ENCODE assay signal across 27 cellular contexts in the genomic region with DNA sequence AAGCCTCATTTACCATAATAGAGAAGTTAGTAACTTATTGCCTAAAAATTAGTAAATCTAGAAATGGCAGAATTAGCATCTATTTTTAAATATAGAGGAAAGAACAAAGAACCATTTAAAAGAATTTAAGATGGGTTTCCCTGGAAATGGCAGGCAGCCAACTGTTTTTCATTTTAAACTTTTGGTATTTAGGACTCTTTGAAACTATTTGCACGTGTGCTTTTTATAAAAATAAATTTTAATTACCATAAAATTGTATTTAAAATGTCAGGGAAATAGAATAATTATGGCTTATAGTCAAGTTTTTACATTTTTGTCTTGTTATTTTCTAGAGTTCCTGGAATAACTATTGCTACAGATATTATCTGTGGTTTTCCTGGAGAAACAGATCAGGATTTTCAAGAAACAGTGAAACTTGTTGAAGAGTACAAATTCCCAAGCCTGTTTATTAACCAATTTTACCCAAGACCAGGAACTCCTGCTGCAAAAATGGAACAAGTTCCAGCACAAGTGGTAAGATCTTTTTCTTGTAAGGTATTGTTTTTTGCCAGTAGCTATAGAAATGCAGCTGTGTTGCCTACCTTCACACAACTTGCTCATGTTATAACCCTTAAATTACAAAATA.
DNase-seq lines count a peak whose midpoint lies in the region; ATAC-seq, FAIRE-seq and TF ChIP-seq lines count a peak whose summit lies in the region.
"Had no signal": no experiment of that assay in that cellular context is flagged by ENCODE, and none has a peak within 500 bp of the region (broad histone marks: within the 10 kb centered on the region; RNA-seq: fewer than 3 reads in every experiment).

No MANE protein-coding gene starts in this region.

- H3K27me3 Mint-ChIP-seq in MCF 10A (ENCODE audit: insufficient read depth, unreplicated experiment), result no peaks in the 10 kb centered on the region
- no peaks in the 10 kb centered on the region for H3K27me3 Mint-ChIP-seq in activated T-helper 2 cell treated with anti-CD3 and anti-CD28 coated beads, Interferon-gamma antibody, Interleukin-2, Interleukin-4, amounts not matched to agents 10 μg/mL and 5 μg/mL and 100 μg/mL, durations not matched to agents 14 hours and 24 hours and 36 hours (ENCODE audit: low read depth)
- H3K27me3 Mint-ChIP-seq: activated CD4-positive, alpha-beta T cell treated with anti-CD3 and anti-CD28 coated beads for 36 hours; activated naive CD4-positive, alpha-beta T cell treated with anti-CD3 and anti-CD28 coated beads, Interleukin-2, amount 50 U/mL, for 24 hours; B cell; brain; type B pancreatic cell had no signal

- H3K9me3 ChIP-seq in breast epithelium, result peaks cover 0 to 1% of the 10 kb centered on the region in 2 donors
- no peaks in the 10 kb centered on the region for H3K9me3 ChIP-seq in K562 (replicated peaks; ENCODE audit: control insufficient read depth, insufficient read depth, low read depth, low read length)
- H3K9me3 ChIP-seq: neutrophil, stomach had no signal

- DNase-seq in breast epithelium (ENCODE audit: low spot score in 2 of 2) (no peak), MCF 10A (ENCODE audit: unreplicated experiment) (no peak), K562 (ENCODE audit: extremely low read depth in 1 of 4, low spot score in 3 of 4) (peak in 1 of 4 experiments; percentile 6), iris pigment epithelial cell (ENCODE audit: low read depth) (peak; percentile 18), left cardiac atrium (no peak), GM12892 (ENCODE audit: insufficient read length) (no peak)
- DNase-seq in stimulated activated CD4-positive, alpha-beta T cell treated with anti-CD3 and anti-CD28 coated beads, Interleukin-2, amount 100 ng/mL, for 48 hours, result no peak
- no peak for DNase-seq in activated T-helper 2 cell treated with anti-CD3 and anti-CD28 coated beads, Interferon-gamma antibody, Interleukin-2, Interleukin-4, amounts not matched to agents 10 μg/mL and 5 μg/mL and 100 μg/mL, durations not matched to agents 14 hours and 24 hours and 36 hours (ENCODE audit: low spot score)
- DNase-seq: 8988T; activated CD4-positive, alpha-beta T cell treated with anti-CD3 and anti-CD28 coated beads for 36 hours; activated T-cell treated with anti-CD3 and anti-CD28 coated beads, Interleukin-2, amount 50 U/mL, for 48 hours; cortex of kidney; foreskin keratinocyte; GM23248; Kasumi-1; lower lobe of right lung; NCI-H1092 treated with DMSO at 0.1 percent for 48 hours; NCI-H2029; NCI-H2227 treated with DMSO at 0.1 percent for 48 hours; NCI-H748 treated with DMSO at 0.1 percent for 48 hours; stomach; SW 1271 had no signal

- CTCF ChIA-PET in MCF 10A (lab: Yijun Ruan, JAX), result no interaction called here
- CTCF ChIA-PET in K562 (lab: Yijun Ruan, JAX; ENCODE audit: low intra/inter-chr PET ratio), result no interaction called here

- TF ChIP-seq RAD21 in K562 (CRISPR knock-in tag; conservative IDR thresholded peaks at IDR 0.05 in 1 of 2, IDR thresholded peaks at IDR 0.05 in 1 of 2), result no peak

- FAIRE-seq in K562 (lab: Jason Lieb, UNC), result no peak
- no peak for FAIRE-seq in GM12892 (lab: Jason Lieb, UNC)

- H2AFZ ChIP-seq in K562 (ENCODE audit: low read depth, low read length), result no peak overlapping the region
- H2AFZ ChIP-seq: GM23248 had no signal

- no peaks in the 10 kb centered on the region for H4K20me1 ChIP-seq in K562 (replicated peaks; ENCODE audit: control insufficient read depth, insufficient read depth, low read length)

- no peak overlapping the region for H3K4me3 ChIP-seq in breast epithelium
- no peak overlapping the region for H3K4me3 ChIP-seq in K562
- H3K4me3 ChIP-seq: GM23248, lower lobe of right lung, stomach had no signal

- intact Hi-C loops in breast epithelium (cut with DNase I; ENCODE audit: low total_unique reads), result loop anchor here (2.0 kb wide), 1 partner anchor 24 kb away; no protein-coding TSS in a partner anchor
- intact Hi-C loops in MCF 10A (cut with micrococcal nuclease), result no loop called here
- intact Hi-C loops in K562 (cut with micrococcal nuclease), result no loop called here
- intact Hi-C loops in left cardiac atrium (cut with DNase I), result no loop called here
- intact Hi-C loops in activated T-helper 2 cell treated with anti-CD3 and anti-CD28 coated beads, Interferon-gamma antibody, Interleukin-2, Interleukin-4, amounts not matched to agents 10 μg/mL and 5 μg/mL and 100 μg/mL, durations not matched to agents 14 hours and 24 hours and 36 hours (cut with micrococcal nuclease), result no loop called here

- BruUV-seq in MCF 10A (replicated peaks; lab: Mats Ljungman, UMichigan), result no TSS peak
- BruUV-seq in K562 (replicated peaks; lab: Mats Ljungman, UMichigan), result no TSS peak

- 0% methylated on average over 1 of the region's 1 CpG for WGBS in K562 (ENCODE audit: insufficient coverage, low coverage, missing lambda C conversion rate)

- H3K4me2 ChIP-seq in K562 (ENCODE audit: insufficient read depth, low read length), result no peak overlapping the region

- in situ Hi-C loops in K562 (cut with MboI), result no loop called here

- no peak for TF ChIP-seq CTCF in breast epithelium (IDR thresholded peaks at IDR 0.05)
- no peak for TF ChIP-seq CTCF in MCF 10A (IDR thresholded peaks at IDR 0.05; ENCODE audit: unreplicated experiment)
- TF ChIP-seq CTCF in K562 (IDR thresholded peaks at IDR 0.05 in 2 of 3, conservative IDR thresholded peaks at IDR 0.05 in 1 of 3; ENCODE audit: insufficient read depth in 2 of 3, low read depth in 1 of 3, low read length in 3 of 3), result no peak

- H3K36me3 ChIP-seq in breast epithelium (no peaks in the 10 kb centered on the region), K562 (ENCODE audit: control insufficient read depth, insufficient read depth, low read length) (no peaks in the 10 kb centered on the region)
- H3K36me3 ChIP-seq: lower lobe of right lung, neutrophil had no signal

- H3K27ac Mint-ChIP-seq in MCF 10A (ENCODE audit: low read depth, unreplicated experiment), result no peak overlapping the region
- H3K27ac Mint-ChIP-seq in activated T-helper 2 cell treated with anti-CD3 and anti-CD28 coated beads, Interferon-gamma antibody, Interleukin-2, Interleukin-4, amounts not matched to agents 10 μg/mL and 5 μg/mL and 100 μg/mL, durations not matched to agents 14 hours and 24 hours and 36 hours, result no peak overlapping the region
- H3K27ac Mint-ChIP-seq: activated CD4-positive, alpha-beta T cell treated with anti-CD3 and anti-CD28 coated beads for 36 hours; activated naive CD4-positive, alpha-beta T cell treated with anti-CD3 and anti-CD28 coated beads, Interleukin-2, amount 50 U/mL, for 24 hours; B cell; brain; type B pancreatic cell had no signal

- ATAC-seq in K562 (no peak), left cardiac atrium (no peak)
- ATAC-seq: activated CD4-positive, alpha-beta T cell treated with anti-CD3 and anti-CD28 coated beads for 36 hours; foreskin keratinocyte; lower lobe of right lung had no signal

- H3K4me1 ChIP-seq in breast epithelium (no peaks in the 10 kb centered on the region), K562 (replicated peaks in 1 of 2; ENCODE audit: control insufficient read depth in 2 of 2, insufficient read depth in 2 of 2, low read length in 2 of 2) (peaks cover 0 to 11% of the 10 kb centered on the region in 2 experiments; a peak in 2 of 5 replicates)
- H3K4me1 ChIP-seq: foreskin keratinocyte, lower lobe of right lung had no signal

- H3K4me3 Mint-ChIP-seq in MCF 10A (ENCODE audit: unreplicated experiment), result no peak overlapping the region
- no peak overlapping the region for H3K4me3 Mint-ChIP-seq in activated T-helper 2 cell treated with anti-CD3 and anti-CD28 coated beads, Interferon-gamma antibody, Interleukin-2, Interleukin-4, amounts not matched to agents 10 μg/mL and 5 μg/mL and 100 μg/mL, durations not matched to agents 14 hours and 24 hours and 36 hours (ENCODE audit: low read depth)
- H3K4me3 Mint-ChIP-seq: activated CD4-positive, alpha-beta T cell treated with anti-CD3 and anti-CD28 coated beads for 36 hours; activated naive CD4-positive, alpha-beta T cell treated with anti-CD3 and anti-CD28 coated beads, Interleukin-2, amount 50 U/mL, for 24 hours; B cell; brain; type B pancreatic cell had no signal

- H3K27me3 ChIP-seq in breast epithelium (no peaks in the 10 kb centered on the region), K562 (ENCODE audit: control insufficient read depth in 2 of 2, insufficient read depth in 2 of 2, low read length in 2 of 2) (no peaks in the 10 kb centered on the region)
- H3K27me3 ChIP-seq: foreskin keratinocyte, neutrophil, stomach had no signal

- TF ChIP-seq EP300 in K562 (IDR thresholded peaks at IDR 0.05; ENCODE audit: low read length), result no peak

- H3K4me1 Mint-ChIP-seq in MCF 10A (ENCODE audit: insufficient read depth, unreplicated experiment), result no peaks in the 10 kb centered on the region
- H3K4me1 Mint-ChIP-seq in activated T-helper 2 cell treated with anti-CD3 and anti-CD28 coated beads, Interferon-gamma antibody, Interleukin-2, Interleukin-4, amounts not matched to agents 10 μg/mL and 5 μg/mL and 100 μg/mL, durations not matched to agents 14 hours and 24 hours and 36 hours (ENCODE audit: low read depth), result peaks cover 15% of the 10 kb centered on the region
- H3K4me1 Mint-ChIP-seq: activated CD4-positive, alpha-beta T cell treated with anti-CD3 and anti-CD28 coated beads for 36 hours; activated naive CD4-positive, alpha-beta T cell treated with anti-CD3 and anti-CD28 coated beads, Interleukin-2, amount 50 U/mL, for 24 hours had no signal

- no peak overlapping the region for H3K9ac ChIP-seq in K562 (ENCODE audit: insufficient read depth in 1 of 2, low read depth in 2 of 2, low read length in 2 of 2)
- H3K9ac ChIP-seq: GM23248 had no signal

- H3K36me3 Mint-ChIP-seq in MCF 10A (ENCODE audit: insufficient read depth, unreplicated experiment), result peaks cover 6% of the 10 kb centered on the region
- H3K36me3 Mint-ChIP-seq in activated T-helper 2 cell treated with anti-CD3 and anti-CD28 coated beads, Interferon-gamma antibody, Interleukin-2, Interleukin-4, amounts not matched to agents 10 μg/mL and 5 μg/mL and 100 μg/mL, durations not matched to agents 14 hours and 24 hours and 36 hours (ENCODE audit: low read depth), result peaks cover 25% of the 10 kb centered on the region

- H3K79me2 ChIP-seq in K562 (ENCODE audit: control insufficient read depth, insufficient read depth, low read length), result no peaks in the 10 kb centered on the region

- no peaks in the 10 kb centered on the region for H3K9me1 ChIP-seq in K562 (ENCODE audit: control insufficient read depth, insufficient read depth, low read length)

- peak overlapping the region; percentile 17 to 29 for H3K27ac ChIP-seq in breast epithelium
- H3K27ac ChIP-seq in K562 (ENCODE audit: extremely low read depth, low read depth, low read length), result no peak overlapping the region
- H3K27ac ChIP-seq: foreskin keratinocyte, GM23248, lower lobe of right lung, neutrophil, stomach had no signal

- no peaks in the 10 kb centered on the region for H3K9me3 Mint-ChIP-seq in MCF 10A (ENCODE audit: unreplicated experiment)
- peaks cover 8% of the 10 kb centered on the region for H3K9me3 Mint-ChIP-seq in activated T-helper 2 cell treated with anti-CD3 and anti-CD28 coated beads, Interferon-gamma antibody, Interleukin-2, Interleukin-4, amounts not matched to agents 10 μg/mL and 5 μg/mL and 100 μg/mL, durations not matched to agents 14 hours and 24 hours and 36 hours

- POLR2A ChIA-PET in MCF 10A (lab: Yijun Ruan, JAX) (no interaction called here), K562 (lab: Yijun Ruan, JAX) (no interaction called here)

- TF ChIP-seq POLR2A in breast epithelium (IDR thresholded peaks at IDR 0.05) (no peak), K562 (conservative IDR thresholded peaks at IDR 0.05) (no peak), GM12892 (IDR thresholded peaks at IDR 0.05; ENCODE audit: low read depth, low read length) (no peak)
